ENCODE assay signal across 19 cellular contexts in the genomic region with DNA sequence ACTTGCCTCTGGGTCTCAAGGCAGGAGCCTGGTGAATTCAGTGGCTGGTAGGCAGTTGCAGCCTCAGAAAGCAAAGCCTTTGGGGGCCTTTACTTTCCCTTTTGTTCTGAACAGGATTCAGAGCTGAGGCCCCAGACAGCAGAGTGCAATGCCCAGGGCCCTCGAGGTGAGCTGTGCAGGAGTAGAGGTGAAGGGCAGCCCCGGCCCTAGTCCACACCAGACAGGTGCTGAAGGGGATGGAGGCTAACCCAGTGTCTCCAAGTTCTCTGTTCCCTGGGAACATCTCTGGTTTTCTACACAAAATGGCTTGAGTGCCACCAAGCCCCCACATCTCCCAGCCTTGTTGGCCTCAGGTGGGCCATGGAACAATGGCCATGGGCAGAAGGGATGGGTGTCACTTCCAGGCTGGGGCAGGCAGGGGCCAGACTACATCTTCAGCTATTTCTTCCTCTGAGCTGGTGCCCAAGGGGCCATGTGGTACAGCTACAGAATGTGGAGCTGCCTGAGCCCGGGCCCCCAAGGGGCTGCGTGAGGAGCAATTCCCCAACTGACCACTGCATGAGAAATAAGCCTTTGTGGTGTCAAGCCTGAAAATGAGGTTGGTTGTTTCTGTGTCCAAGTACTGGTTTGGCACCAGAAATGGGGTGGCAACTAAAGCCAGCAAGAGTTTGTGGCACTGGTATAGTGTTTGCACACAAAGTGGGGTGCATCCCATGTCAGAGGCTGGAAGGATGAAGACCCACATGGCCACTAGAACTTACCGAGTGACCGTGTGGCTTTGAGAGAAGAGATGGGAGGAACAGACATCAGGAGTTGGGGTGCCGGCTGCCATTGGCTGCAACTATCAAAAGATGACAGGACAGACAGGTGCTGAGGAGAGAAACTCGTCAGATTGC. TPM values are rescaled to one million over a fixed set of nuclear protein-coding genes. Genes with fewer than 3 reads are reported as not detected.
DNase-seq lines count a peak whose midpoint lies in the region; ATAC-seq and TF ChIP-seq lines count a peak whose summit lies in the region.
"Had no signal": no experiment of that assay in that cellular context is flagged by ENCODE, and none has a peak within 500 bp of the region (broad histone marks: within the 10 kb centered on the region; RNA-seq: fewer than 3 reads in every experiment).

No MANE protein-coding gene starts in this region.

- no peak overlapping the region for H3K9ac ChIP-seq in SK-N-SH

- intact Hi-C loops in naive thymus-derived CD4-positive, alpha-beta T cell (cut with micrococcal nuclease) = no loop called here
- intact Hi-C loops in A673 (cut with micrococcal nuclease; ENCODE audit: unreplicated experiment) = no loop called here

- peaks cover 0 to 11% of the 10 kb centered on the region in 2 experiments; a peak in 1 of 4 replicates for H3K4me1 ChIP-seq in SK-N-SH (ENCODE audit: control insufficient read depth in 1 of 2, insufficient read depth in 2 of 2, low read depth in 1 of 2, low read length in 1 of 2)
- peaks cover 29% of the 10 kb centered on the region for H3K4me1 ChIP-seq in CD4-positive, CD25-positive, alpha-beta regulatory T cell (ENCODE audit: control insufficient read depth, insufficient read depth, low read length, poor library complexity, severe bottlenecking)
- peaks cover 0 to 28% of the 10 kb centered on the region in 2 donors for H3K4me1 ChIP-seq in naive thymus-derived CD4-positive, alpha-beta T cell (ENCODE audit: control insufficient read depth in 2 of 2, insufficient read depth in 2 of 2, low read length in 2 of 2)
- no peaks in the 10 kb centered on the region for H3K4me1 ChIP-seq in A673 (ENCODE audit: insufficient read depth, low read length, poor library complexity, severe bottlenecking)
- H3K4me1 ChIP-seq: ascending aorta, gastrocnemius medialis had no signal

- H3K36me3 ChIP-seq in SK-N-SH (replicated peaks in 1 of 2; ENCODE audit: control insufficient read depth in 1 of 2, insufficient read depth in 2 of 2, low read length in 1 of 2) (no peaks in the 10 kb centered on the region), A673 (ENCODE audit: insufficient read depth, low read length, poor library complexity, severe bottlenecking) (no peaks in the 10 kb centered on the region)
- no peaks in the 10 kb centered on the region for H3K36me3 ChIP-seq in CD4-positive, CD25-positive, alpha-beta regulatory T cell (ENCODE audit: control insufficient read depth, insufficient read depth, low read length)
- no peaks in the 10 kb centered on the region for H3K36me3 ChIP-seq in naive thymus-derived CD4-positive, alpha-beta T cell (ENCODE audit: control insufficient read depth in 2 of 3, insufficient read depth in 3 of 3, low read length in 3 of 3)
- H3K36me3 ChIP-seq: ascending aorta, gastrocnemius medialis had no signal

- POLR2A ChIA-PET in SK-N-SH (lab: Yijun Ruan, JAX) (no interaction called here), A673 (lab: Charles Lee; ENCODE audit: low non-redundant PET) (no interaction called here)
- POLR2A ChIA-PET in naive thymus-derived CD4-positive, alpha-beta T cell (lab: Charles Lee) = no interaction called here

- CTCF ChIA-PET in SK-N-SH (lab: Yijun Ruan, JAX) = no interaction called here
- CTCF ChIA-PET in naive thymus-derived CD4-positive, alpha-beta T cell (lab: Charles Lee) = no interaction called here
- CTCF ChIA-PET in A673 (lab: Charles Lee) = no interaction called here

- peaks cover 0 to 7% (median 2%) of the 10 kb centered on the region in 7 donors for H3K9me3 Mint-ChIP-seq in CD4-positive, CD25-positive, alpha-beta regulatory T cell
- H3K9me3 Mint-ChIP-seq in naive thymus-derived CD4-positive, alpha-beta T cell = peaks cover 0 to 13% (median 6%) of the 10 kb centered on the region in 11 donors

- no peaks in the 10 kb centered on the region for H3K27me3 ChIP-seq in SK-N-SH (ENCODE audit: insufficient read depth)
- H3K27me3 ChIP-seq in CD4-positive, CD25-positive, alpha-beta regulatory T cell (ENCODE audit: control insufficient read depth, insufficient read depth, low read length) = no peaks in the 10 kb centered on the region
- H3K27me3 ChIP-seq in naive thymus-derived CD4-positive, alpha-beta T cell (ENCODE audit: control insufficient read depth in 2 of 2, insufficient read depth in 2 of 2, low read length in 2 of 2) = no peaks in the 10 kb centered on the region
- no peaks in the 10 kb centered on the region for H3K27me3 ChIP-seq in A673 (replicated peaks; ENCODE audit: insufficient read depth, low read depth, low read length, poor library complexity)
- H3K27me3 ChIP-seq: ascending aorta, gastrocnemius medialis had no signal

- WGBS in SK-N-SH (ENCODE audit: low lambda C conversion rate) = 48% methylated on average over 7 of the region's 8 CpGs

- peak overlapping the region; percentile 97 to 99 (median 98) for H3K27ac Mint-ChIP-seq in CD4-positive, CD25-positive, alpha-beta regulatory T cell
- H3K27ac Mint-ChIP-seq in naive thymus-derived CD4-positive, alpha-beta T cell = peak overlapping the region; percentile 68 to 98 (median 92)
- H3K27ac Mint-ChIP-seq: nephron progenitor cell had no signal

- no peaks in the 10 kb centered on the region for H3K27me3 Mint-ChIP-seq in CD4-positive, CD25-positive, alpha-beta regulatory T cell
- H3K27me3 Mint-ChIP-seq in naive thymus-derived CD4-positive, alpha-beta T cell = no peaks in the 10 kb centered on the region

- peak overlapping the region; percentile 43 to 76 (median 71) for H3K4me3 Mint-ChIP-seq in CD4-positive, CD25-positive, alpha-beta regulatory T cell
- H3K4me3 Mint-ChIP-seq in naive thymus-derived CD4-positive, alpha-beta T cell = peak overlapping the region; percentile 10 to 76 (median 62)
- H3K4me3 Mint-ChIP-seq: CD8-positive, alpha-beta memory T cell; nephron progenitor cell had no signal

- H3K4me3 ChIP-seq in SK-N-SH (ENCODE audit: low read depth in 2 of 2, low read length in 1 of 2) (no peak overlapping the region), A673 (ENCODE audit: low read depth, low read length, poor library complexity, severe bottlenecking) (no peak overlapping the region)
- no peak overlapping the region for H3K4me3 ChIP-seq in CD4-positive, CD25-positive, alpha-beta regulatory T cell (ENCODE audit: low read depth, low read length)
- H3K4me3 ChIP-seq in naive thymus-derived CD4-positive, alpha-beta T cell (ENCODE audit: low read length) = no peak overlapping the region
- H3K4me3 ChIP-seq: ascending aorta, gastrocnemius medialis had no signal

- peaks cover 3% of the 10 kb centered on the region for H3K36me3 Mint-ChIP-seq in CD4-positive, CD25-positive, alpha-beta regulatory T cell
- H3K36me3 Mint-ChIP-seq in naive thymus-derived CD4-positive, alpha-beta T cell = peaks cover 0 to 10% (median 3%) of the 10 kb centered on the region in 5 donors
- H3K36me3 Mint-ChIP-seq: CD8-positive, alpha-beta memory T cell had no signal

- peak; percentile 11 for DNase-seq in SK-N-SH
- DNase-seq in CD4-positive, CD25-positive, alpha-beta regulatory T cell = peak in 1 of 3 donors; percentile 23
- peak; percentile 10 to 15 for DNase-seq in activated T-cell treated with anti-CD3 and anti-CD28 coated beads, Interleukin-2, amount 50 U/mL, for 48 hours
- DNase-seq in naive thymus-derived CD4-positive, alpha-beta T cell = no peak
- no peak for DNase-seq in A673 (ENCODE audit: low spot score)
- DNase-seq: mammary epithelial cell; NCI-H187 treated with DMSO at 0.1 percent for 48 hours; NCI-H510A; nephron progenitor cell; stimulated activated CD4-positive, alpha-beta T cell treated with anti-CD3 and anti-CD28 coated beads, Interleukin-1b, Interleukin-23, amount 100 ng/mL, for 48 hours had no signal

- ATAC-seq in SK-N-SH treated with all-trans-retinoic acid at 6 μM for 48 hours (no peak), GM18907 (IDR thresholded peaks at IDR 0.05; ENCODE audit: unreplicated experiment) (no peak), HG02885 (IDR thresholded peaks at IDR 0.05; ENCODE audit: poor library complexity, unreplicated experiment) (no peak)
- ATAC-seq in CD4-positive, CD25-positive, alpha-beta regulatory T cell (ENCODE audit: low read depth in 2 of 2) = no peak
- no peak for ATAC-seq in naive thymus-derived CD4-positive, alpha-beta T cell
- ATAC-seq: gastrocnemius medialis had no signal

- no peaks in the 10 kb centered on the region for H4K20me1 ChIP-seq in SK-N-SH (ENCODE audit: insufficient read depth)

- H3K4me1 Mint-ChIP-seq in CD4-positive, CD25-positive, alpha-beta regulatory T cell = peaks cover 6 to 45% (median 17%) of the 10 kb centered on the region in 4 donors
- peaks cover 14 to 37% (median 26%) of the 10 kb centered on the region in 7 donors for H3K4me1 Mint-ChIP-seq in naive thymus-derived CD4-positive, alpha-beta T cell
- H3K4me1 Mint-ChIP-seq: nephron progenitor cell had no signal

- H3K27ac ChIP-seq in SK-N-SH (ENCODE audit: low read depth in 2 of 2, low read length in 1 of 2) = no peak overlapping the region
- H3K27ac ChIP-seq in CD4-positive, CD25-positive, alpha-beta regulatory T cell (ENCODE audit: insufficient read depth, low read length, poor library complexity, severe bottlenecking) = peak overlapping the region; percentile 66
- H3K27ac ChIP-seq in naive thymus-derived CD4-positive, alpha-beta T cell (ENCODE audit: low read depth, low read length) = peak overlapping the region; percentile 40
- H3K27ac ChIP-seq in A673 (ENCODE audit: low read depth, low read length, poor library complexity, severe bottlenecking) = no peak overlapping the region
- H3K27ac ChIP-seq: 22Rv1, ascending aorta, gastrocnemius medialis had no signal

- no TSS peak for BruUV-seq in A673 (replicated peaks; lab: Mats Ljungman, UMichigan)

- H3K79me2 ChIP-seq in SK-N-SH (ENCODE audit: insufficient read depth) = no peaks in the 10 kb centered on the region

- no peaks in the 10 kb centered on the region for H3F3A ChIP-seq in SK-N-SH (replicated peaks; ENCODE audit: insufficient read depth)

- TF ChIP-seq EP300 in SK-N-SH (IDR thresholded peaks at IDR 0.05; ENCODE audit: borderline replicate concordance in 1 of 2, low read depth in 1 of 2, low read length in 1 of 2) = no peak

- H3K9me3 ChIP-seq in SK-N-SH (no peaks in the 10 kb centered on the region), A673 (ENCODE audit: low read depth, low read length, poor library complexity, severe bottlenecking) (peaks cover 14% of the 10 kb centered on the region)
- H3K9me3 ChIP-seq in CD4-positive, CD25-positive, alpha-beta regulatory T cell (ENCODE audit: control insufficient read depth in 2 of 2, low read length in 2 of 2) = peaks cover 0 to 8% of the 10 kb centered on the region in 2 experiments
- H3K9me3 ChIP-seq in naive thymus-derived CD4-positive, alpha-beta T cell (ENCODE audit: control insufficient read depth in 2 of 3, low read length in 3 of 3) = peaks cover 0 to 2% (median 0%) of the 10 kb centered on the region in 3 experiments
- H3K9me3 ChIP-seq: ascending aorta, gastrocnemius medialis had no signal

- no peak for TF ChIP-seq RAD21 in SK-N-SH (IDR thresholded peaks at IDR 0.05; ENCODE audit: low read length)

- TF ChIP-seq CTCF in SK-N-SH (IDR thresholded peaks at IDR 0.05) (no peak), A673 (conservative IDR thresholded peaks at IDR 0.05; ENCODE audit: low read depth, low read length) (no peak)

- H3K9me2 ChIP-seq in SK-N-SH = no peaks in the 10 kb centered on the region

- H3K4me2 ChIP-seq in SK-N-SH = no peak overlapping the region

- no peak overlapping the region for H2AFZ ChIP-seq in SK-N-SH (ENCODE audit: low read depth)

RNA-seq across cellular contexts. Expression of a gene that starts 57.8 kb away (rescaled TPM):
- polyA plus RNA-seq in SK-N-SH (2012; rRNA removed) = not detected in 2 replicates
- not detected in 2 replicates for polyA plus RNA-seq in SK-N-SH (2012; cell fraction: cytosol; rRNA removed)
- not detected in 2 replicates for polyA plus RNA-seq in SK-N-SH (2012; cell fraction: nucleus; rRNA removed)
- not detected for total RNA-seq in CD4-positive, CD25-positive, alpha-beta regulatory T cell
- polyA plus RNA-seq in CD4-positive, CD25-positive, alpha-beta regulatory T cell = not detected
- total RNA-seq in naive thymus-derived CD4-positive, alpha-beta T cell = under 1 TPM in 2 of 5 experiments, not detected in 3; 0.19 to 0.56 TPM
- not detected for polyA plus RNA-seq in naive thymus-derived CD4-positive, alpha-beta T cell
- total RNA-seq in A673 (2021) = 9.8 and 9.9 TPM in 2 replicates
- total RNA-seq: ascending aorta; CD8-positive, alpha-beta memory T cell; endothelial cell of umbilical vein; gastrocnemius medialis; H4; mammary epithelial cell had no signal
- polyA plus RNA-seq: CD8-positive, alpha-beta memory T cell; endothelial cell of umbilical vein had no signal

Comparison
In these comparisons a context has a peak if more than half of its experiments do, and no peak if none do; other contexts are left out.
1. DNase-seq: peak in SK-N-SH (single experiment) and activated T-cell treated with anti-CD3 and anti-CD28 coated beads, Interleukin-2, amount 50 U/mL, for 48 hours (2 of 2); none in naive thymus-derived CD4-positive, alpha-beta T cell (0 of 9) and A673 (single experiment).
2. H3K27ac ChIP-seq: peak in CD4-positive, CD25-positive, alpha-beta regulatory T cell (single experiment) and naive thymus-derived CD4-positive, alpha-beta T cell (single experiment); none in SK-N-SH (0 of 2) and A673 (single experiment).